In the genomic region with DNA sequence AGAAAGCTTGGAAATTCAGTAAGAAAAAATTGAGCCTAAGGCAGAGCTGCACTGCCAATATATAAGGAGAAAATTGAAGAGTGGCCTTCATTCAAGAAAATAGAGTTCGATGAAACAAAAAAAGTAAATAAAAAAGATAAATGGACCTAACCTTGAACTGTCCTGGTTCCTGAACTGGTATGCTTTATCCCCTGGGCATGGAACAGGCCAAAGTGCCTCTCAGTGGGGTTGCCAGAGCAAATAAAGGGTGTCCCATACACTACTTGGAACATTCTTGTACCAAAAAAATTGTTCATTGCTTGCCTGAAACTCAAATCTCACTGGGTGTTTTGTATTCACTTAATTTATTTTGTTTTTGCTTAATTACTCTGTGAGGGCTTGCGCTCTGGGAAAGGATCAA, we compare ENCODE assay signal across 1 cellular context.
TF ChIP-seq lines count a peak whose summit lies in the region.

No MANE protein-coding gene starts in this region.

TF ChIP-seq in HepG2, 621 proteins besides CTCF, POLR2A, EP300 and RAD21 (continued from another document and continues in another):
- TF ChIP-seq, protein P1, sequence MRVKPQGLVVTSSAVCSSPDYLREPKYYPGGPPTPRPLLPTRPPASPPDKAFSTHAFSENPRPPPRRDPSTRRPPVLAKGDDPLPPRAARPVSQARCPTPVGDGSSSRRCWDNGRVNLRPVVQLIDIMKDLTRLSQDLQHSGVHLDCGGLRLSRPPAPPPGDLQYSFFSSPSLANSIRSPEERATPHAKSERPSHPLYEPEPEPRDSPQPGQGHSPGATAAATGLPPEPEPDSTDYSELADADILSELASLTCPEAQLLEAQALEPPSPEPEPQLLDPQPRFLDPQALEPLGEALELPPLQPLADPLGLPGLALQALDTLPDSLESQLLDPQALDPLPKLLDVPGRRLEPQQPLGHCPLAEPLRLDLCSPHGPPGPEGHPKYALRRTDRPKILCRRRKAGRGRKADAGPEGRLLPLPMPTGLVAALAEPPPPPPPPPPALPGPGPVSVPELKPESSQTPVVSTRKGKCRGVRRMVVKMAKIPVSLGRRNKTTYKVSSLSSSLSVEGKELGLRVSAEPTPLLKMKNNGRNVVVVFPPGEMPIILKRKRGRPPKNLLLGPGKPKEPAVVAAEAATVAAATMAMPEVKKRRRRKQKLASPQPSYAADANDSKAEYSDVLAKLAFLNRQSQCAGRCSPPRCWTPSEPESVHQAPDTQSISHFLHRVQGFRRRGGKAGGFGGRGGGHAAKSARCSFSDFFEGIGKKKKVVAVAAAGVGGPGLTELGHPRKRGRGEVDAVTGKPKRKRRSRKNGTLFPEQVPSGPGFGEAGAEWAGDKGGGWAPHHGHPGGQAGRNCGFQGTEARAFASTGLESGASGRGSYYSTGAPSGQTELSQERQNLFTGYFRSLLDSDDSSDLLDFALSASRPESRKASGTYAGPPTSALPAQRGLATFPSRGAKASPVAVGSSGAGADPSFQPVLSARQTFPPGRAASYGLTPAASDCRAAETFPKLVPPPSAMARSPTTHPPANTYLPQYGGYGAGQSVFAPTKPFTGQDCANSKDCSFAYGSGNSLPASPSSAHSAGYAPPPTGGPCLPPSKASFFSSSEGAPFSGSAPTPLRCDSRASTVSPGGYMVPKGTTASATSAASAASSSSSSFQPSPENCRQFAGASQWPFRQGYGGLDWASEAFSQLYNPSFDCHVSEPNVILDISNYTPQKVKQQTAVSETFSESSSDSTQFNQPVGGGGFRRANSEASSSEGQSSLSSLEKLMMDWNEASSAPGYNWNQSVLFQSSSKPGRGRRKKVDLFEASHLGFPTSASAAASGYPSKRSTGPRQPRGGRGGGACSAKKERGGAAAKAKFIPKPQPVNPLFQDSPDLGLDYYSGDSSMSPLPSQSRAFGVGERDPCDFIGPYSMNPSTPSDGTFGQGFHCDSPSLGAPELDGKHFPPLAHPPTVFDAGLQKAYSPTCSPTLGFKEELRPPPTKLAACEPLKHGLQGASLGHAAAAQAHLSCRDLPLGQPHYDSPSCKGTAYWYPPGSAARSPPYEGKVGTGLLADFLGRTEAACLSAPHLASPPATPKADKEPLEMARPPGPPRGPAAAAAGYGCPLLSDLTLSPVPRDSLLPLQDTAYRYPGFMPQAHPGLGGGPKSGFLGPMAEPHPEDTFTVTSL (CRISPR knock-in tag; IDR thresholded peaks at IDR 0.05; ENCODE audit: borderline replicate concordance) = peak; percentile 46; the same call in 1 of the 2 replicates
- 0 out of 2 replicates have a peak, but pooled peaks have one; percentile 24 for TF ChIP-seq HDAC1 (CRISPR knock-in tag; IDR thresholded peaks at IDR 0.05)
- peak; percentile 98 for TF ChIP-seq PRDM10 (CRISPR knock-in tag; IDR thresholded peaks at IDR 0.05; ENCODE audit: low read depth)
- peak; percentile 39; the same call in 1 of the 2 replicates for TF ChIP-seq SALL1 (CRISPR knock-in tag; IDR thresholded peaks at IDR 0.05)
- TF ChIP-seq NKX3-1 (CRISPR knock-in tag; IDR thresholded peaks at IDR 0.05) = no peak
- TF ChIP-seq NR2C2 (CRISPR knock-in tag; IDR thresholded peaks at IDR 0.05; ENCODE audit: borderline replicate concordance) = no peak
- peak; percentile 59; the same call in 1 of the 2 replicates for TF ChIP-seq ARID5B (CRISPR knock-in tag; IDR thresholded peaks at IDR 0.05)
- TF ChIP-seq ZNF510 (CRISPR knock-in tag; IDR thresholded peaks at IDR 0.05; ENCODE audit: low read depth) = no peak
- no peak for TF ChIP-seq NFE2L2 (IDR thresholded peaks at IDR 0.05; ENCODE audit: low read length)
- TF ChIP-seq HNF4G (IDR thresholded peaks at IDR 0.05; ENCODE audit: borderline replicate concordance, low read depth, low read length) = 0 out of 2 replicates have a peak, but pooled peaks have one; percentile 6
- no peak for TF ChIP-seq HNF4G (CRISPR knock-in tag; IDR thresholded peaks at IDR 0.05; ENCODE audit: borderline replicate concordance, low read depth)
- TF ChIP-seq NFYC (CRISPR knock-in tag; IDR thresholded peaks at IDR 0.05) = no peak
- no peak for TF ChIP-seq AKNA (CRISPR knock-in tag; IDR thresholded peaks at IDR 0.05; ENCODE audit: borderline replicate concordance)
- no peak for TF ChIP-seq ZNF501 (CRISPR knock-in tag; IDR thresholded peaks at IDR 0.05)
- TF ChIP-seq ZBTB7B (CRISPR knock-in tag; IDR thresholded peaks at IDR 0.05) = no peak
- no peak for TF ChIP-seq JUND (CRISPR knock-in tag; IDR thresholded peaks at IDR 0.05)
- TF ChIP-seq HNRNPUL1 (IDR thresholded peaks at IDR 0.05; ENCODE audit: low read depth, low read length) = no peak
- no peak for TF ChIP-seq MED1 (CRISPR knock-in tag; IDR thresholded peaks at IDR 0.05)
- TF ChIP-seq RFX5 (IDR thresholded peaks at IDR 0.05; ENCODE audit: low read depth, low read length) = no peak
- no peak for TF ChIP-seq KDM3A (CRISPR knock-in tag; IDR thresholded peaks at IDR 0.05; ENCODE audit: low read depth)
- no peak for TF ChIP-seq ZNF780A (CRISPR knock-in tag; IDR thresholded peaks at IDR 0.05)
- TF ChIP-seq, protein P2, sequence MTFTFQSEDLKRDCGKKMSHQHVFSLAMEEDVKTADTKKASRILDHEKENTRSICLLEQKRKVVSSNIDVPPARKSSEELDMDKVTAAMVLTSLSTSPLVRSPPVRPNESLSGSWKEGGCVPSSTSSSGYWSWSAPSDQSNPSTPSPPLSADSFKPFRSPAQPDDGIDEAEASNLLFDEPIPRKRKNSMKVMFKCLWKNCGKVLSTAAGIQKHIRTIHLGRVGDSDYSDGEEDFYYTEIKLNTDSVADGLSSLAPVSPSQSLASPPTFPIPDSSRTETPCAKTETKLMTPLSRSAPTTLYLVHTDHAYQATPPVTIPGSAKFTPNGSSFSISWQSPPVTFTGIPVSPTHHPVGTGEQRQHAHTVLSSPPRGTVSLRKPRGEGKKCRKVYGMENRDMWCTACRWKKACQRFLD (CRISPR knock-in tag; IDR thresholded peaks at IDR 0.05; ENCODE audit: borderline replicate concordance) = no peak
- no peak for TF ChIP-seq TBL1XR1 (IDR thresholded peaks at IDR 0.05; ENCODE audit: borderline replicate concordance, low read length, partially characterized antibody)
- 0 out of 2 replicates have a peak, but pooled peaks have one; percentile 15 for TF ChIP-seq BCL6 (CRISPR knock-in tag; IDR thresholded peaks at IDR 0.05)
- no peak for TF ChIP-seq GTF2F1 (IDR thresholded peaks at IDR 0.05; ENCODE audit: low read length)
- no peak for TF ChIP-seq GATAD1 (CRISPR knock-in tag; IDR thresholded peaks at IDR 0.05)
- no peak for TF ChIP-seq TAF15 (IDR thresholded peaks at IDR 0.05; ENCODE audit: low read depth, low read length, poor library complexity, severe bottlenecking)
- TF ChIP-seq TEAD3 (CRISPR knock-in tag; optimal IDR thresholded peaks at IDR 0.05; ENCODE audit: borderline replicate concordance) = no peak
- no peak for TF ChIP-seq TBX2 (CRISPR knock-in tag; IDR thresholded peaks at IDR 0.05; ENCODE audit: borderline replicate concordance)
- TF ChIP-seq KDM2A (CRISPR knock-in tag; IDR thresholded peaks at IDR 0.05; ENCODE audit: borderline replicate concordance, low read depth) = no peak
- no peak for TF ChIP-seq NCOR1 (IDR thresholded peaks at IDR 0.05; ENCODE audit: borderline replicate concordance, low read length)
- TF ChIP-seq ZNF569 (CRISPR knock-in tag; IDR thresholded peaks at IDR 0.05; ENCODE audit: borderline replicate concordance) = no peak
- peak; percentile 30; the same call in 1 of the 2 replicates for TF ChIP-seq BHLHE40 (IDR thresholded peaks at IDR 0.05; ENCODE audit: low read length)
- TF ChIP-seq ZNF558 (CRISPR knock-in tag; IDR thresholded peaks at IDR 0.05; ENCODE audit: borderline replicate concordance) = no peak
- no peak for TF ChIP-seq RBM39 (IDR thresholded peaks at IDR 0.05; ENCODE audit: low read depth, low read length, poor library complexity, severe bottlenecking)
- TF ChIP-seq ZNF468 (CRISPR knock-in tag; IDR thresholded peaks at IDR 0.05) = no peak
